12 cellular contexts compared by ENCODE assay signal in the genomic region with DNA sequence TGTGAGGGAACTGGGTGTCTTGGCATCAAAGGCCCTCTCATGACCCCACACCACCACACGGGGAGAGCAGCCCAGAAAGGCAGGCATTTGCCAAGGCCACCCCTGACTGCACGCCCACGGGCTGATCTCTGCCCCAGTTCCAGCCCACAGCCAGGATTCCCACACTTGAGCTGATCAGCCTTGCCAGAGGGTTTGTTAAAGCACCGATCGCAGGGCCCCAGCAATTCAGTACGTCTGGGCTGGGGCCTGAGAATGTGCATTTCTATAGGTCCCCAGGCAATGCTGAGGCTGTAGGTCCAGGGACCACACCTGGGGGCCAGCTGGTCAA.
DNase-seq lines count a peak whose midpoint lies in the region; ATAC-seq and TF ChIP-seq lines count a peak whose summit lies in the region.
"Had no signal": no experiment of that assay in that cellular context is flagged by ENCODE, and none has a peak within 500 bp of the region (broad histone marks: within the 10 kb centered on the region; RNA-seq: fewer than 3 reads in every experiment).

No MANE protein-coding gene starts in this region.

- no peaks in the 10 kb centered on the region for H3K27me3 ChIP-seq in adipocyte (replicated peaks; ENCODE audit: control insufficient read depth, insufficient read depth, low read length)
- no peaks in the 10 kb centered on the region for H3K27me3 ChIP-seq in right cardiac atrium (ENCODE audit: control insufficient read depth, insufficient read depth)
- H3K27me3 ChIP-seq: hepatocyte had no signal

- intact Hi-C loops in right cardiac atrium (cut with DNase I) (no loop called here), posterior vena cava (cut with DNase I) (no loop called here)

- H3K36me3 ChIP-seq in adipocyte (ENCODE audit: control insufficient read depth, insufficient read depth, low read length, severe bottlenecking): no peaks in the 10 kb centered on the region

- 28% methylated on average over 6 of the region's 6 CpGs for WGBS in right cardiac atrium

- H3K4me3 ChIP-seq in adipocyte (ENCODE audit: low read length): peak overlapping the region; percentile 35
- no peak overlapping the region for H3K4me3 ChIP-seq in right cardiac atrium (ENCODE audit: low read length)
- H3K4me3 ChIP-seq: hepatocyte had no signal

- peak; percentile 63 for DNase-seq in CD1c-positive myeloid dendritic cell (ENCODE audit: extremely low spot score)
- DNase-seq in adipocyte (ENCODE audit: low read depth): peak; percentile 40
- DNase-seq in right cardiac atrium: no peak
- peak; percentile 75 for DNase-seq in posterior vena cava (ENCODE audit: low spot score)
- DNase-seq in GM19240 (ENCODE audit: insufficient read length, low spot score): no peak
- DNase-seq in NCI-H345 treated with DMSO at 0.1 percent for 48 hours (lab: John Stamatoyannopoulos, UW; ENCODE audit: unreplicated experiment): no peak
- DNase-seq: mammary epithelial cell, occipital lobe had no signal

- peak overlapping the region; percentile 67 for H3K9ac ChIP-seq in adipocyte (ENCODE audit: low read length)

- ATAC-seq in right cardiac atrium (no peak), GM18505 (IDR thresholded peaks at IDR 0.05; ENCODE audit: unreplicated experiment) (no peak), HG02970 (IDR thresholded peaks at IDR 0.05; ENCODE audit: low FRiP score, unreplicated experiment) (no peak)

- H3K27ac ChIP-seq in right cardiac atrium (ENCODE audit: low read length): peak overlapping the region; percentile 55
- H3K27ac ChIP-seq: HL-60 had no signal

- no peak for TF ChIP-seq POLR2A in GM18505 (IDR thresholded peaks at IDR 0.05; ENCODE audit: borderline replicate concordance, extremely low read depth, insufficient read depth, insufficient read length)

- H3K4me1 ChIP-seq in adipocyte (ENCODE audit: control insufficient read depth, insufficient read depth, low read length): peaks cover 86% of the 10 kb centered on the region
- H3K4me1 ChIP-seq in right cardiac atrium (ENCODE audit: control insufficient read depth, insufficient read depth, low read length): peaks cover 31% of the 10 kb centered on the region

- no peaks in the 10 kb centered on the region for H3K9me3 ChIP-seq in adipocyte (ENCODE audit: control insufficient read depth, low read length)
- H3K9me3 ChIP-seq in right cardiac atrium (ENCODE audit: control insufficient read depth, low read length): no peaks in the 10 kb centered on the region

Comparison
In these comparisons a context has a peak if more than half of its experiments do, and no peak if none do; other contexts are left out.
1. DNase-seq: peak in CD1c-positive myeloid dendritic cell (single experiment), adipocyte (single experiment) and posterior vena cava (single experiment); none in right cardiac atrium (0 of 3), GM19240 (single experiment) and NCI-H345 treated with DMSO at 0.1 percent for 48 hours (single experiment).